In genomic region chr1:6770727-6771567, GRCh38 we compare ENCODE assay signal across 13 cellular contexts. TPM values are rescaled to one million over a fixed set of nuclear protein-coding genes. Genes with fewer than 3 reads are reported as not detected.
A peak's percentile ranks its signal among the peaks of the same experiment; 100 is the strongest.
DNase-seq lines count a peak whose midpoint lies in the region; ATAC-seq, FAIRE-seq and TF ChIP-seq lines count a peak whose summit lies in the region.
"Had no signal": no experiment of that assay in that cellular context is flagged by ENCODE, and none has a peak within 500 bp of the region (broad histone marks: within the 10 kb centered on the region; RNA-seq: fewer than 3 reads in every experiment).

No MANE protein-coding gene starts in this region.

- WGBS in aorta, 2 donors: 12% methylated on average over 16 of the region's 16 CpGs
- 30% methylated on average over 16 of the region's 16 CpGs for WGBS in suprapubic skin

- TF ChIP-seq CTCF in astrocyte (IDR thresholded peaks at IDR 0.05; ENCODE audit: insufficient read depth, low read depth, low read length) (no peak), keratinocyte (optimal IDR thresholded peaks at IDR 0.05 in 1 of 3, IDR thresholded peaks at IDR 0.05 in 1 of 3, conservative IDR thresholded peaks at IDR 0.05 in 1 of 3; ENCODE audit: extremely low read depth in 1 of 3, insufficient read depth in 2 of 3, low read length in 3 of 3) (no peak), suprapubic skin (IDR thresholded peaks at IDR 0.05) (no peak)

- no peak for TF ChIP-seq POLR2A in suprapubic skin (IDR thresholded peaks at IDR 0.05)

- intact Hi-C loops in aorta (cut with DNase I): no loop called here

- peak; percentile 13 for DNase-seq in NCI-H2227 (lab: John Stamatoyannopoulos, UW; ENCODE audit: unreplicated experiment)
- DNase-seq in NCI-H2227 treated with DMSO at 0.1 percent for 48 hours (lab: John Stamatoyannopoulos, UW): no peak
- peak; percentile 39 for DNase-seq in astrocyte (ENCODE audit: low read depth)
- DNase-seq in keratinocyte (ENCODE audit: low read depth, low spot score): no peak
- no peak for DNase-seq in aorta
- DNase-seq in NCI-H774 (lab: John Stamatoyannopoulos, UW): no peak
- no peak for DNase-seq in suprapubic skin (ENCODE audit: low spot score in 2 of 2)
- no peak for DNase-seq in putamen (ENCODE audit: low spot score)
- DNase-seq: NCI-H2107 had no signal

- no peak for FAIRE-seq in astrocyte (lab: Jason Lieb, UNC)
- FAIRE-seq in keratinocyte (lab: Jason Lieb, UNC): peak; percentile 84
- FAIRE-seq: A204.1, endometrium, TTC549 had no signal

- H3K79me2 ChIP-seq in astrocyte (ENCODE audit: insufficient read depth, low read length): no peaks in the 10 kb centered on the region
- H3K79me2 ChIP-seq in keratinocyte (ENCODE audit: control insufficient read depth, insufficient read depth, low read length): no peaks in the 10 kb centered on the region

- no peak for TF ChIP-seq EP300 in suprapubic skin (IDR thresholded peaks at IDR 0.05)

- H3K36me3 ChIP-seq in astrocyte (ENCODE audit: insufficient read depth, low read length): no peaks in the 10 kb centered on the region
- no peaks in the 10 kb centered on the region for H3K36me3 ChIP-seq in keratinocyte (ENCODE audit: control insufficient read depth in 2 of 2, extremely low read depth in 1 of 2, insufficient read depth in 2 of 2, low read length in 2 of 2)
- H3K36me3 ChIP-seq in aorta (ENCODE audit: control insufficient read depth in 1 of 2, insufficient read depth in 2 of 2, low read length in 1 of 2): no peaks in the 10 kb centered on the region
- H3K36me3 ChIP-seq in suprapubic skin: no peaks in the 10 kb centered on the region

- H3K4me1 ChIP-seq in astrocyte (ENCODE audit: insufficient read depth, low read length): peaks cover 18% of the 10 kb centered on the region
- peaks cover 16% of the 10 kb centered on the region for H3K4me1 ChIP-seq in keratinocyte (ENCODE audit: control insufficient read depth, extremely low read depth, insufficient read depth, low read length)
- H3K4me1 ChIP-seq in aorta (ENCODE audit: control insufficient read depth in 1 of 2, insufficient read depth in 2 of 2, low read length in 2 of 2): no peaks in the 10 kb centered on the region
- H3K4me1 ChIP-seq in suprapubic skin: peaks cover 16% of the 10 kb centered on the region

- H3K4me3 ChIP-seq in astrocyte (ENCODE audit: insufficient read depth, low read depth, low read length) (no peak overlapping the region), keratinocyte (ENCODE audit: control insufficient read depth in 2 of 3, extremely low read depth in 1 of 3, insufficient read depth in 2 of 3, low read depth in 1 of 3, low read length in 3 of 3) (peak overlapping the region in 1 of 3 experiments; percentile 52), aorta (ENCODE audit: low read length in 2 of 2) (no peak overlapping the region), suprapubic skin (no peak overlapping the region)

- peak; percentile 46 for ATAC-seq in aorta (ENCODE audit: low FRiP score)

- H4K20me1 ChIP-seq in astrocyte (ENCODE audit: insufficient read depth, low read length) (no peaks in the 10 kb centered on the region), keratinocyte (ENCODE audit: control insufficient read depth, extremely low read depth, insufficient read depth, low read length) (no peaks in the 10 kb centered on the region)

- no peak overlapping the region for H3K27ac ChIP-seq in astrocyte (ENCODE audit: low read depth, low read length)
- H3K27ac ChIP-seq in keratinocyte (ENCODE audit: control insufficient read depth, insufficient read depth, low read length): no peak overlapping the region
- H3K27ac ChIP-seq in aorta (ENCODE audit: low read depth in 1 of 2, low read length in 2 of 2): no peak overlapping the region
- no peak overlapping the region for H3K27ac ChIP-seq in suprapubic skin

- H3K9me3 ChIP-seq in astrocyte (ENCODE audit: insufficient read depth, low read depth, low read length) (no peaks in the 10 kb centered on the region), keratinocyte (ENCODE audit: control insufficient read depth, low read depth, low read length) (no peaks in the 10 kb centered on the region), aorta (ENCODE audit: control insufficient read depth, low read length) (no peaks in the 10 kb centered on the region), suprapubic skin (no peaks in the 10 kb centered on the region)

- H3K4me3 Mint-ChIP-seq in astrocyte (ENCODE audit: unreplicated experiment): no peak overlapping the region

- no peaks in the 10 kb centered on the region for H3K36me3 Mint-ChIP-seq in astrocyte (ENCODE audit: low read depth, unreplicated experiment)

- peak overlapping the region; percentile 80 for H3K4me2 ChIP-seq in astrocyte (ENCODE audit: low read length)
- H3K4me2 ChIP-seq in keratinocyte (ENCODE audit: control insufficient read depth, extremely low read depth, insufficient read depth, low read depth, low read length): peak overlapping the region; percentile 53

- dilution Hi-C loops in keratinocyte (cut with MboI; ENCODE audit: extremely low pct_ligation_motif_present, low sequenced_read_pairs): no loop called here

- no peaks in the 10 kb centered on the region for H3K9me1 ChIP-seq in keratinocyte (ENCODE audit: control insufficient read depth, extremely low read depth, insufficient read depth, low read length)

- no peak overlapping the region for H3K27ac Mint-ChIP-seq in astrocyte (ENCODE audit: unreplicated experiment)
- H3K27ac Mint-ChIP-seq: activated T-helper 2 cell treated with anti-CD3 and anti-CD28 coated beads, Interferon-gamma antibody, Interleukin-2, Interleukin-4, amounts not matched to agents 10 μg/mL and 5 μg/mL and 100 μg/mL, durations not matched to agents 14 hours and 24 hours and 36 hours had no signal

- H3K27me3 ChIP-seq in astrocyte (ENCODE audit: insufficient read depth, low read length) (peaks cover 4% of the 10 kb centered on the region), keratinocyte (ENCODE audit: control insufficient read depth, extremely low read depth, insufficient read depth, low read length) (no peaks in the 10 kb centered on the region), aorta (ENCODE audit: control insufficient read depth in 1 of 2, insufficient read depth in 2 of 2, low read length in 1 of 2) (no peaks in the 10 kb centered on the region), suprapubic skin (no peaks in the 10 kb centered on the region)

- no peaks in the 10 kb centered on the region for H3K27me3 Mint-ChIP-seq in astrocyte (ENCODE audit: low read depth, unreplicated experiment)

- H2AFZ ChIP-seq in astrocyte (ENCODE audit: low read depth, low read length) (peak overlapping the region; percentile 60), keratinocyte (ENCODE audit: control insufficient read depth, low read length) (no peak overlapping the region)

- H3K4me1 Mint-ChIP-seq in astrocyte (ENCODE audit: low read depth, unreplicated experiment): peaks cover 16% of the 10 kb centered on the region

- H3K9ac ChIP-seq in astrocyte (ENCODE audit: low read length) (peak overlapping the region; percentile 16), keratinocyte (ENCODE audit: control insufficient read depth, extremely low read depth, insufficient read depth, low read length) (no peak overlapping the region)

- H3K9me3 Mint-ChIP-seq in astrocyte (ENCODE audit: unreplicated experiment): no peaks in the 10 kb centered on the region
- H3K9me3 Mint-ChIP-seq: activated T-helper 2 cell treated with anti-CD3 and anti-CD28 coated beads, Interferon-gamma antibody, Interleukin-2, Interleukin-4, amounts not matched to agents 10 μg/mL and 5 μg/mL and 100 μg/mL, durations not matched to agents 14 hours and 24 hours and 36 hours had no signal

RNA-seq across cellular contexts. Expression of gene CAMTA1, which starts 14.3 kb away (rescaled TPM):
- 69.2 and 77.6 TPM in 2 replicates for total RNA-seq in astrocyte
- polyA plus RNA-seq in keratinocyte: 30.5 to 54.4 TPM (median 51.4 TPM) in 3 replicates
- polyA plus RNA-seq in keratinocyte (2011; ENCODE audit: low read depth): 25.0 TPM
- polyA plus RNA-seq in keratinocyte (2011; cell fraction: cytosol; rRNA removed): 56.1 and 88.2 TPM in 2 replicates
- polyA plus RNA-seq in keratinocyte (2011; cell fraction: nucleus; rRNA removed): 20.1 and 23.8 TPM in 2 replicates
- 75.3 and 124 TPM in 2 replicates for polyA plus RNA-seq in keratinocyte (2012; ENCODE audit: low replicate concordance)
- polyA minus RNA-seq in keratinocyte: 6.7 to 24.4 TPM (median 22.7 TPM) in 3 replicates
- 17.3 TPM for polyA minus RNA-seq in keratinocyte (2011; cell fraction: cytosol; rRNA and poly(A)+ RNA removed)
- 11.2 and 15.7 TPM in 2 replicates for polyA minus RNA-seq in keratinocyte (2011; cell fraction: nucleus; rRNA and poly(A)+ RNA removed)
- total RNA-seq in aorta: 100 to 1,000 TPM in 1 of 2 donors, 10 to 100 TPM in 1; 78.7 to 105 TPM
- polyA plus RNA-seq in aorta: 100 to 1,000 TPM; 241 to 438 TPM
- 10 to 100 TPM; 40.4 to 54.1 (median 46.6) TPM for total RNA-seq in suprapubic skin

Comparison
In these comparisons a context has a peak if more than half of its experiments do, and no peak if none do; other contexts are left out.
1. DNase-seq: peak in NCI-H2227 (single experiment) and astrocyte (single experiment); none in NCI-H2227 treated with DMSO at 0.1 percent for 48 hours (single experiment), keratinocyte (single experiment), aorta (0 of 2), NCI-H774 (single experiment), suprapubic skin (0 of 2) and putamen (single experiment).